Comparison of ENCODE assay signal across 2 cellular contexts in the genomic region with DNA sequence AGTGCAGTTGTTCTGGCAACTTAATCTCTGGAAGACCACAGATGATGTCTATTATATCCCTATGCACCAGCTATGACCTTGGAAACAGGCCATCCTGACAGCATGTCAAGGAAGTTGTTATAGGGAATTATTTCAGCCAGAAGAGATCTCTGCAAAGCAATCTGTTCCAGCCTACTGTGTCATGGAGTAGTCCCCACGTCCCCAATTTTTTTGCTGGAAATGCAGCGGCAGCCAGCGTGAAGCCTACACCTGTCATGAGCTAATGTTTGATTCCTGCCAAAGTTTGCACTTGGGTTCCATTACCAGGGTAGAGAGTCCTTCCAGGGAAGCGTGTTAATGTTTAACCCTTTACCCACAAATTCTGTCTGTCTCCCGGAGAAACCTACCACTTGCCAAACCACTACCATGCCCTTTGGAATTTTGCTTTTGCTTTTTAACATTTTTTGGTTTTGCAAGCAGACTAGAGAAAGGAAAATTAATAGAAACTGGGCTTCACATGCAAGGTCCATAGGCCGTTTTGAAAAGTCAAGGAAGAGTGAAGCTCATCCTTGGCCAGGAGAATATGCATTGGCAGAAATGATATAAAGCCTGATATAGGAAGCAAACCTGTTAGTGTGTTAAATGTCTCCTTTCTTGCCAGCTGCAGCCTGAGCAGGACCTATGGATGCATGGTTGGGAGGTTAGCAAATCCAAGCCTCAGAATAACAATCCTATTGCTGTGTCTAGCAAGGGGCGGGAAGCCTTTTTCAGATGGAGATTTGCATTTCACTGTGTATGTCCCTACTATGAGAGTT.
A peak's percentile ranks its signal among the peaks of the same experiment; 100 is the strongest.
TF ChIP-seq lines count a peak whose summit lies in the region.

No MANE protein-coding gene starts in this region.

TF ChIP-seq in A549, 52 proteins besides CTCF, POLR2A, EP300 and RAD21 (continued from another document):
- no peak for TF ChIP-seq CHD4 (IDR thresholded peaks at IDR 0.05; ENCODE audit: borderline replicate concordance)
- no peak for TF ChIP-seq CHD2 (IDR thresholded peaks at IDR 0.05; ENCODE audit: low read length, partially characterized antibody)

TF ChIP-seq in liver, 16 proteins besides CTCF, POLR2A, EP300 and RAD21 (continued from another document):
- TF ChIP-seq, protein P1, sequence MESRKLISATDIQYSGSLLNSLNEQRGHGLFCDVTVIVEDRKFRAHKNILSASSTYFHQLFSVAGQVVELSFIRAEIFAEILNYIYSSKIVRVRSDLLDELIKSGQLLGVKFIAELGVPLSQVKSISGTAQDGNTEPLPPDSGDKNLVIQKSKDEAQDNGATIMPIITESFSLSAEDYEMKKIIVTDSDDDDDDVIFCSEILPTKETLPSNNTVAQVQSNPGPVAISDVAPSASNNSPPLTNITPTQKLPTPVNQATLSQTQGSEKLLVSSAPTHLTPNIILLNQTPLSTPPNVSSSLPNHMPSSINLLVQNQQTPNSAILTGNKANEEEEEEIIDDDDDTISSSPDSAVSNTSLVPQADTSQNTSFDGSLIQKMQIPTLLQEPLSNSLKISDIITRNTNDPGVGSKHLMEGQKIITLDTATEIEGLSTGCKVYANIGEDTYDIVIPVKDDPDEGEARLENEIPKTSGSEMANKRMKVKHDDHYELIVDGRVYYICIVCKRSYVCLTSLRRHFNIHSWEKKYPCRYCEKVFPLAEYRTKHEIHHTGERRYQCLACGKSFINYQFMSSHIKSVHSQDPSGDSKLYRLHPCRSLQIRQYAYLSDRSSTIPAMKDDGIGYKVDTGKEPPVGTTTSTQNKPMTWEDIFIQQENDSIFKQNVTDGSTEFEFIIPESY (IDR thresholded peaks at IDR 0.05), result peak; percentile 84
- TF ChIP-seq RXRA (IDR thresholded peaks at IDR 0.05), result peak; percentile 80 to 94
- TF ChIP-seq FOXA1 (IDR thresholded peaks at IDR 0.05), result peak; percentile 79
- TF ChIP-seq, protein P2, sequence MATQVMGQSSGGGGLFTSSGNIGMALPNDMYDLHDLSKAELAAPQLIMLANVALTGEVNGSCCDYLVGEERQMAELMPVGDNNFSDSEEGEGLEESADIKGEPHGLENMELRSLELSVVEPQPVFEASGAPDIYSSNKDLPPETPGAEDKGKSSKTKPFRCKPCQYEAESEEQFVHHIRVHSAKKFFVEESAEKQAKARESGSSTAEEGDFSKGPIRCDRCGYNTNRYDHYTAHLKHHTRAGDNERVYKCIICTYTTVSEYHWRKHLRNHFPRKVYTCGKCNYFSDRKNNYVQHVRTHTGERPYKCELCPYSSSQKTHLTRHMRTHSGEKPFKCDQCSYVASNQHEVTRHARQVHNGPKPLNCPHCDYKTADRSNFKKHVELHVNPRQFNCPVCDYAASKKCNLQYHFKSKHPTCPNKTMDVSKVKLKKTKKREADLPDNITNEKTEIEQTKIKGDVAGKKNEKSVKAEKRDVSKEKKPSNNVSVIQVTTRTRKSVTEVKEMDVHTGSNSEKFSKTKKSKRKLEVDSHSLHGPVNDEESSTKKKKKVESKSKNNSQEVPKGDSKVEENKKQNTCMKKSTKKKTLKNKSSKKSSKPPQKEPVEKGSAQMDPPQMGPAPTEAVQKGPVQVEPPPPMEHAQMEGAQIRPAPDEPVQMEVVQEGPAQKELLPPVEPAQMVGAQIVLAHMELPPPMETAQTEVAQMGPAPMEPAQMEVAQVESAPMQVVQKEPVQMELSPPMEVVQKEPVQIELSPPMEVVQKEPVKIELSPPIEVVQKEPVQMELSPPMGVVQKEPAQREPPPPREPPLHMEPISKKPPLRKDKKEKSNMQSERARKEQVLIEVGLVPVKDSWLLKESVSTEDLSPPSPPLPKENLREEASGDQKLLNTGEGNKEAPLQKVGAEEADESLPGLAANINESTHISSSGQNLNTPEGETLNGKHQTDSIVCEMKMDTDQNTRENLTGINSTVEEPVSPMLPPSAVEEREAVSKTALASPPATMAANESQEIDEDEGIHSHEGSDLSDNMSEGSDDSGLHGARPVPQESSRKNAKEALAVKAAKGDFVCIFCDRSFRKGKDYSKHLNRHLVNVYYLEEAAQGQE (IDR thresholded peaks at IDR 0.05), result peak; percentile 84
- peak; percentile 96 for TF ChIP-seq SP1 (IDR thresholded peaks at IDR 0.05)
- TF ChIP-seq, protein P3, sequence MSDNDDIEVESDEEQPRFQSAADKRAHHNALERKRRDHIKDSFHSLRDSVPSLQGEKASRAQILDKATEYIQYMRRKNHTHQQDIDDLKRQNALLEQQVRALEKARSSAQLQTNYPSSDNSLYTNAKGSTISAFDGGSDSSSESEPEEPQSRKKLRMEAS (IDR thresholded peaks at IDR 0.05), result peak; percentile 97
- peak; percentile 94 to 96 for TF ChIP-seq HNF4A (conservative IDR thresholded peaks at IDR 0.05)
- peak in 1 of 2 donors; percentile 89 for TF ChIP-seq JUND (IDR thresholded peaks at IDR 0.05)
- TF ChIP-seq EGR1 (IDR thresholded peaks at IDR 0.05; ENCODE audit: low read depth in 2 of 2), result peak in 1 of 2 donors; percentile 88
